ENCODE assay signal across 11 cellular contexts in the genomic region with DNA sequence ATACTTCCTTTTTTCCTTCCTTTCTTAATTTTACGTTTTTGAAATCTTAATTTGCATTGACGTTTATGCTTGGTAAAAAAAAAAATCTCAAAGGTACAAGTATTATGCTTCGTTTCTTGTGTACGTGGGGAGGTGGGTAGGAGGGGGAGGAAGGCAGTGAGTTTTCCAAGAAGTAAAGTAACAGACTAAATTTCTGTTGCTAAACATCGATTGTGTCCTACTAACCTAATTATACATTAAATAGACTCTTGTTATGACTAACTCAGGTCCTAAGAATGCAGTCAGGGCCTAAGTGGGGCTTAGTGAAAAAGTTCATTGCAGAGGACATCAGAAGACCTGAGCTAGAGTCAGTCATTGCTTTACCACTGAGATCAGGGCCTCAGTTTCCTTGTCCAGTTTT. TPM values are rescaled to one million over a fixed set of nuclear protein-coding genes. Genes with fewer than 3 reads are reported as not detected.
A peak's percentile ranks its signal among the peaks of the same experiment; 100 is the strongest.
DNase-seq lines count a peak whose midpoint lies in the region; ATAC-seq and TF ChIP-seq lines count a peak whose summit lies in the region.
"Had no signal": no experiment of that assay in that cellular context is flagged by ENCODE, and none has a peak within 500 bp of the region (broad histone marks: within the 10 kb centered on the region; RNA-seq: fewer than 3 reads in every experiment).

No MANE protein-coding gene starts in this region.

- no peak overlapping the region for H2BK5ac ChIP-seq in trophoblast cell (ENCODE audit: low read depth, low read length, poor library complexity)

- H3K36me3 Mint-ChIP-seq in HFFc6 (ENCODE audit: low read depth), result peaks cover 9% of the 10 kb centered on the region; the same call in 1 of the 2 replicates
- no peaks in the 10 kb centered on the region for H3K36me3 Mint-ChIP-seq in naive thymus-derived CD8-positive, alpha-beta T cell

- no peak overlapping the region for H2AK5ac ChIP-seq in trophoblast cell (ENCODE audit: low read length)

- peak overlapping the region; percentile 71 for H3K4me3 Mint-ChIP-seq in HFFc6
- peak overlapping the region; percentile 24 to 73 (median 60) for H3K4me3 Mint-ChIP-seq in naive thymus-derived CD8-positive, alpha-beta T cell
- H3K4me3 Mint-ChIP-seq: neural progenitor cell had no signal

- no peaks in the 10 kb centered on the region for H3K27me3 Mint-ChIP-seq in HFFc6 (ENCODE audit: insufficient read depth)
- no peaks in the 10 kb centered on the region for H3K27me3 Mint-ChIP-seq in naive thymus-derived CD8-positive, alpha-beta T cell

- no peak overlapping the region for H2BK12ac ChIP-seq in trophoblast cell (ENCODE audit: low read length)

- H3K36me3 ChIP-seq in trophoblast cell (ENCODE audit: control insufficient read depth in 1 of 2, insufficient read depth in 2 of 2, low read length in 2 of 2), result no peaks in the 10 kb centered on the region
- H3K36me3 ChIP-seq: neural progenitor cell had no signal

- peak overlapping the region; percentile 85 for H3K27ac Mint-ChIP-seq in HFFc6
- H3K27ac Mint-ChIP-seq in naive thymus-derived CD8-positive, alpha-beta T cell, result peak overlapping the region; percentile 77 to 100 (median 90)
- H3K27ac Mint-ChIP-seq: neural progenitor cell had no signal

- no peak overlapping the region for H3K27ac ChIP-seq in trophoblast cell (ENCODE audit: low read depth, low read length)
- H3K27ac ChIP-seq: KMS-11, neural progenitor cell had no signal

- H3K4me1 ChIP-seq in trophoblast cell (ENCODE audit: control insufficient read depth in 1 of 2, insufficient read depth in 2 of 2, low read length in 2 of 2), result no peaks in the 10 kb centered on the region
- H3K4me1 ChIP-seq: neural progenitor cell had no signal

- DNase-seq in HFFc6, result no peak
- peak in 2 of 10 donors; percentile 22 to 35 for DNase-seq in naive thymus-derived CD8-positive, alpha-beta T cell
- DNase-seq in NCI-H187 (lab: John Stamatoyannopoulos, UW), result no peak
- no peak for DNase-seq in trophoblast cell
- no peak for DNase-seq in stimulated activated CD4-positive, alpha-beta T cell treated with anti-CD3 and anti-CD28 coated beads, Interleukin-15, amount 100 ng/mL, for 24 hours
- DNase-seq: activated gamma-delta T cell treated with Interleukin-2 at 50 U/mL for 16 hours had no signal

- H4K91ac ChIP-seq in trophoblast cell (ENCODE audit: low read depth, low read length), result no peak overlapping the region

- no peak overlapping the region for H4K12ac ChIP-seq in trophoblast cell (ENCODE audit: low read depth, low read length)

- H3K4me2 ChIP-seq in trophoblast cell (ENCODE audit: low read length), result no peak overlapping the region
- H3K4me2 ChIP-seq: KMS-11, neural progenitor cell had no signal

- no peak overlapping the region for H2BK120ac ChIP-seq in trophoblast cell (ENCODE audit: insufficient read depth, low read length, poor library complexity)

- peaks cover 2% of the 10 kb centered on the region for H3K79me2 ChIP-seq in trophoblast cell (ENCODE audit: control insufficient read depth, insufficient read depth, low read length, poor library complexity)

- H3K9me3 Mint-ChIP-seq in HFFc6, result no peaks in the 10 kb centered on the region
- no peaks in the 10 kb centered on the region for H3K9me3 Mint-ChIP-seq in naive thymus-derived CD8-positive, alpha-beta T cell

- no peaks in the 10 kb centered on the region for H3K79me1 ChIP-seq in trophoblast cell (ENCODE audit: low read length)

- H3K4me1 Mint-ChIP-seq in HFFc6 (ENCODE audit: low read depth), result peaks cover 95% of the 10 kb centered on the region
- peaks cover 45 to 95% (median 85%) of the 10 kb centered on the region in 4 donors for H3K4me1 Mint-ChIP-seq in naive thymus-derived CD8-positive, alpha-beta T cell
- H3K4me1 Mint-ChIP-seq: neural progenitor cell had no signal

- no peak overlapping the region for H4K8ac ChIP-seq in trophoblast cell (ENCODE audit: low read depth, low read length)

- no CpG with 5 or more reads among the region's 5 CpGs for WGBS in trophoblast cell (ENCODE audit: extremely low coverage, insufficient coverage, insufficient read length)

- no peak overlapping the region for H3K9ac ChIP-seq in trophoblast cell (ENCODE audit: low read length)
- H3K9ac ChIP-seq: KMS-11, neural progenitor cell had no signal

- no peak for TF ChIP-seq CTCF in HFFc6 (IDR thresholded peaks at IDR 0.05)

- no peaks in the 10 kb centered on the region for H3K27me3 ChIP-seq in trophoblast cell (ENCODE audit: insufficient read depth, low read length)
- H3K27me3 ChIP-seq: neural progenitor cell had no signal

- no peak overlapping the region for H2AFZ ChIP-seq in trophoblast cell (ENCODE audit: insufficient read depth, low read length, poor library complexity)
- H2AFZ ChIP-seq: neural progenitor cell had no signal

- no peak overlapping the region for H3K18ac ChIP-seq in trophoblast cell (ENCODE audit: low read length)

- no peaks in the 10 kb centered on the region for H3K9me3 ChIP-seq in trophoblast cell (ENCODE audit: insufficient read depth, low read depth, low read length)

- no peak overlapping the region for H3K4me3 ChIP-seq in trophoblast cell (ENCODE audit: low read depth, low read length)
- H3K4me3 ChIP-seq: neural progenitor cell had no signal

- POLR2A ChIA-PET in naive thymus-derived CD8-positive, alpha-beta T cell (lab: Charles Lee), result interaction anchor here (2.9 to 3.0 kb wide), 2 partner anchors 16 to 17 kb away, joined by 14 to 17 read pairs; a partner anchor contains a TSS

- no peak overlapping the region for H3K23ac ChIP-seq in trophoblast cell (ENCODE audit: low read length)

- no peak overlapping the region for H3K4ac ChIP-seq in trophoblast cell (ENCODE audit: low read depth, low read length)

- ATAC-seq in GM18858 (IDR thresholded peaks at IDR 0.05; ENCODE audit: unreplicated experiment), result peak; percentile 49
- peak; percentile 49 for ATAC-seq in SK-N-SH treated with all-trans-retinoic acid at 6 μM for 48 hours
- peak; percentile 8 to 50 for ATAC-seq in naive thymus-derived CD8-positive, alpha-beta T cell
- no peak for ATAC-seq in HG02623 (IDR thresholded peaks at IDR 0.05; ENCODE audit: unreplicated experiment)

- H3K14ac ChIP-seq in trophoblast cell (ENCODE audit: low read length), result no peak overlapping the region

TF ChIP-seq in SK-N-SH treated with all-trans-retinoic acid at 6 μM for 48 hours, 23 proteins besides CTCF, POLR2A, EP300 and RAD21:
- TF ChIP-seq ISL1 (CRISPR knock-in tag; IDR thresholded peaks at IDR 0.05) (peak; percentile 63), ZC3H10 (CRISPR knock-in tag; IDR thresholded peaks at IDR 0.05) (peak; percentile 67; the same call in 1 of the 2 replicates), ZNF8 (CRISPR knock-in tag; IDR thresholded peaks at IDR 0.05) (no peak)

RNA-seq across cellular contexts. Expression of a gene that starts 17.5 kb away (rescaled TPM):
- total RNA-seq in HFFc6 (2021; fragmentation: NEBNext Ultra II Directional; extraction: Animal tissue kit (Norgen Biotek cat#: 25700)), result 100 to 1,000 TPM; 452 to 692 (median 485) TPM
- 10 to 100 TPM; 46.2 to 58.2 TPM for total RNA-seq in naive thymus-derived CD8-positive, alpha-beta T cell
- 10 to 100 TPM; 21.6 to 44.5 (median 39.2) TPM for polyA plus RNA-seq in naive thymus-derived CD8-positive, alpha-beta T cell
- 21.8 and 23.2 TPM in 2 replicates for polyA plus RNA-seq in trophoblast cell (2013)

Comparison
In these comparisons a context has a peak if more than half of its experiments do, and no peak if none do; other contexts are left out.
1. RNA of a gene that starts 17.5 kb away (total RNA-seq): 452 to 692 TPM in HFFc6; 46.2 to 58.2 TPM in naive thymus-derived CD8-positive, alpha-beta T cell; every median in the first group is over 4 times any median in the second.